ENCODE assay signal across 14 cellular contexts in genomic region chr17:73532441-73532901, GRCh38.
DNase-seq lines count a peak whose midpoint lies in the region; ATAC-seq, FAIRE-seq and TF ChIP-seq lines count a peak whose summit lies in the region.
"Had no signal": no experiment of that assay in that cellular context is flagged by ENCODE, and none has a peak within 500 bp of the region (broad histone marks: within the 10 kb centered on the region; RNA-seq: fewer than 3 reads in every experiment).

No MANE protein-coding gene starts in this region.

- peak; percentile 48 for ATAC-seq in left colon
- ATAC-seq in activated T-cell treated with anti-CD3 and anti-CD28 coated beads, Interleukin-2, amount 50 U/mL, for 72 hours (replicated peaks in 1 of 2), result no peak
- ATAC-seq: naive thymus-derived CD8-positive, alpha-beta T cell; sciatic nerve; stimulated activated naive CD8-positive, alpha-beta T cell treated with anti-CD3 and anti-CD28 coated beads, Interleukin-15, amount 100 ng/mL, for 72 hours had no signal

- CTCF ChIA-PET in A673 (lab: Charles Lee), result no interaction called here

- H4K20me1 ChIP-seq in MM.1S (ENCODE audit: insufficient read depth, low read length), result no peaks in the 10 kb centered on the region

- no peaks in the 10 kb centered on the region for H3F3A ChIP-seq in MM.1S (ENCODE audit: insufficient read depth, low read length)

- H3K4me3 Mint-ChIP-seq in activated T-cell treated with anti-CD3 and anti-CD28 coated beads, Interleukin-2, amount 50 U/mL, for 72 hours, result no peak overlapping the region
- H3K4me3 Mint-ChIP-seq: activated B cell treated with CpG ODN at 0.5 μM for 24 hours; activated naive CD8-positive, alpha-beta T cell; H9; naive thymus-derived CD8-positive, alpha-beta T cell; stimulated activated naive CD8-positive, alpha-beta T cell treated with anti-CD3 and anti-CD28 coated beads, Interleukin-15, amount 100 ng/mL, for 72 hours had no signal

- H2AFZ ChIP-seq in MM.1S (ENCODE audit: low read length), result no peak overlapping the region

- H3K27me3 ChIP-seq in MM.1S (replicated peaks; ENCODE audit: insufficient read depth, low read length) (peaks cover 87% of the 10 kb centered on the region), brain microvascular endothelial cell (replicated peaks) (no peaks in the 10 kb centered on the region), A673 (replicated peaks; ENCODE audit: insufficient read depth, low read depth, low read length, poor library complexity) (no peaks in the 10 kb centered on the region)

- no peaks in the 10 kb centered on the region for H3K36me3 Mint-ChIP-seq in activated T-cell treated with anti-CD3 and anti-CD28 coated beads, Interleukin-2, amount 50 U/mL, for 72 hours (ENCODE audit: insufficient read depth in 2 of 2)
- H3K36me3 Mint-ChIP-seq: activated naive CD8-positive, alpha-beta T cell; naive thymus-derived CD8-positive, alpha-beta T cell had no signal

- in situ Hi-C loops in brain microvascular endothelial cell (cut with HindIII; ENCODE audit: low pct_ligation_motif_present, low sequenced_read_pairs), result no loop called here

- H3K9me3 ChIP-seq in MM.1S (replicated peaks; ENCODE audit: insufficient read depth, low read length), result no peaks in the 10 kb centered on the region
- no peaks in the 10 kb centered on the region for H3K9me3 ChIP-seq in A673 (ENCODE audit: low read depth, low read length, poor library complexity, severe bottlenecking)

- no peaks in the 10 kb centered on the region for H3K79me2 ChIP-seq in MM.1S (ENCODE audit: low read length)

- peak; percentile 36 for FAIRE-seq in HTR-8/SVneo (lab: Jason Lieb, UNC)

- H3K9ac ChIP-seq in MM.1S (ENCODE audit: low read length), result no peak overlapping the region

- H3K27ac ChIP-seq in C4-2B (peak overlapping the region; percentile 11; the same call in 1 of the 2 replicates), MM.1S (ENCODE audit: low read length) (no peak overlapping the region), brain microvascular endothelial cell (no peak overlapping the region), A673 (ENCODE audit: low read depth, low read length, poor library complexity, severe bottlenecking) (no peak overlapping the region)

- intact Hi-C loops in left colon (cut with DNase I, micrococcal nuclease) (no loop called here), A673 (cut with micrococcal nuclease; ENCODE audit: unreplicated experiment) (no loop called here)

- no peaks in the 10 kb centered on the region for H3K4me1 ChIP-seq in MM.1S (ENCODE audit: low read length)
- H3K4me1 ChIP-seq in A673 (ENCODE audit: insufficient read depth, low read length, poor library complexity, severe bottlenecking), result no peaks in the 10 kb centered on the region

- DNase-seq in HTR-8/SVneo (ENCODE audit: insufficient read length, low spot score), result no peak
- DNase-seq in NCI-H524 treated with DMSO at 0.1 percent for 48 hours (lab: John Stamatoyannopoulos, UW), result peak; percentile 59
- no peak for DNase-seq in left colon
- no peak for DNase-seq in MM.1S
- DNase-seq in brain microvascular endothelial cell, result no peak
- DNase-seq in activated T-cell treated with anti-CD3 and anti-CD28 coated beads, Interleukin-2, amount 50 U/mL, for 72 hours, result no peak
- no peak for DNase-seq in A673 (ENCODE audit: low spot score)
- DNase-seq: activated B cell treated with CpG ODN at 0.5 μM for 24 hours; H9; naive thymus-derived CD8-positive, alpha-beta T cell; stimulated activated naive CD8-positive, alpha-beta T cell treated with anti-CD3 and anti-CD28 coated beads, Interleukin-15, amount 100 ng/mL, for 72 hours had no signal

- no peak overlapping the region for H3K27ac Mint-ChIP-seq in activated T-cell treated with anti-CD3 and anti-CD28 coated beads, Interleukin-2, amount 50 U/mL, for 72 hours
- H3K27ac Mint-ChIP-seq: activated B cell treated with CpG ODN at 0.5 μM for 24 hours; activated naive CD8-positive, alpha-beta T cell had no signal

- H3K4me3 ChIP-seq in MM.1S (ENCODE audit: low read length) (no peak overlapping the region), brain microvascular endothelial cell (ENCODE audit: low read depth, low read length) (no peak overlapping the region), A673 (ENCODE audit: low read depth, low read length, poor library complexity, severe bottlenecking) (no peak overlapping the region)

- no peak overlapping the region for H3K4me2 ChIP-seq in MM.1S (ENCODE audit: low read depth, low read length)

- no peaks in the 10 kb centered on the region for H3K9me3 Mint-ChIP-seq in activated T-cell treated with anti-CD3 and anti-CD28 coated beads, Interleukin-2, amount 50 U/mL, for 72 hours
- H3K9me3 Mint-ChIP-seq: activated B cell treated with CpG ODN at 0.5 μM for 24 hours; H9; naive thymus-derived CD8-positive, alpha-beta T cell; stimulated activated naive CD8-positive, alpha-beta T cell treated with anti-CD3 and anti-CD28 coated beads, Interleukin-15, amount 100 ng/mL, for 72 hours had no signal

- H3K36me3 ChIP-seq in MM.1S (replicated peaks; ENCODE audit: insufficient read depth, low read length) (no peaks in the 10 kb centered on the region), brain microvascular endothelial cell (replicated peaks) (no peaks in the 10 kb centered on the region), A673 (ENCODE audit: insufficient read depth, low read length, poor library complexity, severe bottlenecking) (no peaks in the 10 kb centered on the region)

- TF ChIP-seq CTCF in C4-2B (conservative IDR thresholded peaks at IDR 0.05) (no peak), MM.1S (IDR thresholded peaks at IDR 0.05; ENCODE audit: low read length) (no peak), brain microvascular endothelial cell (IDR thresholded peaks at IDR 0.05; ENCODE audit: low read depth, low read length, missing control alignments) (no peak), A673 (conservative IDR thresholded peaks at IDR 0.05; ENCODE audit: low read depth, low read length) (no peak)

- no peaks in the 10 kb centered on the region for H3K27me3 Mint-ChIP-seq in activated T-cell treated with anti-CD3 and anti-CD28 coated beads, Interleukin-2, amount 50 U/mL, for 72 hours (ENCODE audit: low read depth)
- H3K27me3 Mint-ChIP-seq: activated B cell treated with CpG ODN at 0.5 μM for 24 hours; activated naive CD8-positive, alpha-beta T cell; naive thymus-derived CD8-positive, alpha-beta T cell; stimulated activated naive CD8-positive, alpha-beta T cell treated with anti-CD3 and anti-CD28 coated beads, Interleukin-15, amount 100 ng/mL, for 72 hours had no signal

- POLR2A ChIA-PET in A673 (lab: Charles Lee; ENCODE audit: low non-redundant PET), result no interaction called here

- no peaks in the 10 kb centered on the region for H3K4me1 Mint-ChIP-seq in activated T-cell treated with anti-CD3 and anti-CD28 coated beads, Interleukin-2, amount 50 U/mL, for 72 hours (ENCODE audit: low read depth)
- H3K4me1 Mint-ChIP-seq: activated B cell treated with CpG ODN at 0.5 μM for 24 hours had no signal

- no TSS peak for BruUV-seq in A673 (replicated peaks; lab: Mats Ljungman, UMichigan)

- no peaks in the 10 kb centered on the region for H3K9me2 ChIP-seq in MM.1S (replicated peaks; ENCODE audit: insufficient read depth, low read length)
